ENCODE assay signal across 18 cellular contexts in the genomic region with DNA sequence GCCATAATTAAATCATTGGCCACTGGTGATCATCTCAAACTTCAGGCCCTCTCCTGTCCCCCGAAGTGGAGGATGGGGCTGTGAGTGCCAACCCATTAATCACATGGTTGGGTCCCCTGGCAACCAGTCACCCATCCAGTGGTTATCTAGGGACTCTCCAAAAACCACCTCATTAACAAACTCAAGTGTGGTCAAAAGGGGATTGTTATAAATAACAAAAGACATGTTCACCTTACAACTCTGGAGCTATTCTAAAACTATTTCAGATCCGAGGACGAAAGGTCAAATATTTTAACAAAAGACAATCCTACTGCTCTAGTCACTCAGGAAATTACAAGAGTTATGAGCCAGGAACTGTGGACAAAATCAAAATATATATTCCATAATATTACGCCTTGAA.
"Had no signal": no experiment of that assay in that cellular context is flagged by ENCODE, and none has a peak within 500 bp of the region (broad histone marks: within the 10 kb centered on the region; RNA-seq: fewer than 3 reads in every experiment).

No MANE protein-coding gene starts in this region.

- DNase-seq: erythroblast; foreskin keratinocyte; head of caudate nucleus; left colon; mammary epithelial cell; naive thymus-derived CD8-positive, alpha-beta T cell; posterior cingulate gyrus; sigmoid colon; stimulated activated CD4-positive, alpha-beta T cell treated with anti-CD3 and anti-CD28 coated beads, Interleukin-2, amount 100 ng/mL, for 24 hours; stimulated activated CD4-positive, alpha-beta T cell treated with anti-CD3 and anti-CD28 coated beads, Interleukin-4, amount 100 ng/mL, for 4 hours; stimulated activated naive CD4-positive, alpha-beta T cell; stomach had no signal

- H3K4me1 ChIP-seq: foreskin keratinocyte, right atrium auricular region, stomach had no signal

- ATAC-seq: foreskin keratinocyte; left colon; naive thymus-derived CD8-positive, alpha-beta T cell had no signal

- H3K27ac Mint-ChIP-seq: naive thymus-derived CD8-positive, alpha-beta T cell; type B pancreatic cell had no signal

- H2AFZ ChIP-seq: hepatocyte had no signal

- H3K4me3 ChIP-seq: hepatocyte, right atrium auricular region, sigmoid colon, skin epidermis, stomach had no signal

- FAIRE-seq: urothelium cell line had no signal

- H3K4me1 Mint-ChIP-seq: naive thymus-derived CD8-positive, alpha-beta T cell had no signal

- H3K36me3 ChIP-seq: neutrophil, right atrium auricular region, sigmoid colon, stomach had no signal

- H3K27me3 ChIP-seq: foreskin keratinocyte, hepatocyte, right atrium auricular region, sigmoid colon had no signal

- H3K4me2 ChIP-seq: hepatocyte had no signal

- H3K36me3 Mint-ChIP-seq: type B pancreatic cell had no signal

- H3K9me3 ChIP-seq: neutrophil, right atrium auricular region, sigmoid colon had no signal

- H3K79me2 ChIP-seq: hepatocyte had no signal

- H3K4me3 Mint-ChIP-seq: naive thymus-derived CD8-positive, alpha-beta T cell; type B pancreatic cell had no signal

- H3K27ac ChIP-seq: foreskin keratinocyte, hepatocyte, neutrophil, right atrium auricular region, sigmoid colon, skin epidermis, stomach had no signal
